Comparison of ENCODE assay signal across 9 cellular contexts in genomic region chr19:2602391-2603181, GRCh38.
A peak's percentile ranks its signal among the peaks of the same experiment; 100 is the strongest.
DNase-seq lines count a peak whose midpoint lies in the region; ATAC-seq and TF ChIP-seq lines count a peak whose summit lies in the region.
"Had no signal": no experiment of that assay in that cellular context is flagged by ENCODE, and none has a peak within 500 bp of the region (broad histone marks: within the 10 kb centered on the region; RNA-seq: fewer than 3 reads in every experiment).

No MANE protein-coding gene starts in this region.

- in situ Hi-C loops in astrocyte of the spinal cord (cut with HindIII; ENCODE audit: low sequenced_read_pairs): no loop called here

- TF ChIP-seq CTCF in astrocyte of the spinal cord (IDR thresholded peaks at IDR 0.05; ENCODE audit: low read depth, low read length): no peak
- TF ChIP-seq CTCF in retinal pigment epithelial cell (conservative IDR thresholded peaks at IDR 0.05; ENCODE audit: low read depth, low read length): peak; percentile 1

- no peak overlapping the region for H3K4me3 ChIP-seq in astrocyte of the spinal cord (ENCODE audit: low read depth, low read length)
- H3K4me3 ChIP-seq in retinal pigment epithelial cell (ENCODE audit: low read length): no peak overlapping the region

- peak; percentile 92 for DNase-seq in GM04503 (ENCODE audit: low read depth)
- DNase-seq in astrocyte of the spinal cord (ENCODE audit: low read depth, low spot score): peak; percentile 97
- DNase-seq in hypothalamus (lab: John Stamatoyannopoulos, UW): peak in 41 of 51 donors; percentile 24 to 84 (median 63)
- DNase-seq in retinal pigment epithelial cell (ENCODE audit: low read depth): no peak
- DNase-seq in activated CD4-positive, CD25-positive, alpha-beta regulatory T cell treated with anti-CD3 and anti-CD28 coated beads, Interleukin-2, amount 50 U/mL, for 72 hours: no peak
- DNase-seq in SHP77 treated with DMSO at 0.1 percent for 48 hours (lab: John Stamatoyannopoulos, UW): no peak

- ATAC-seq in GM19023 (IDR thresholded peaks at IDR 0.05; ENCODE audit: unreplicated experiment) (no peak), HG03175 (IDR thresholded peaks at IDR 0.05; ENCODE audit: unreplicated experiment) (no peak)
- ATAC-seq: HCT116 had no signal

Comparison
In these comparisons a context has a peak if more than half of its experiments do, and no peak if none do; other contexts are left out.
1. DNase-seq: peak in GM04503 (single experiment), astrocyte of the spinal cord (single experiment) and hypothalamus (41 of 51); none in retinal pigment epithelial cell (single experiment), activated CD4-positive, CD25-positive, alpha-beta regulatory T cell treated with anti-CD3 and anti-CD28 coated beads, Interleukin-2, amount 50 U/mL, for 72 hours (single experiment) and SHP77 treated with DMSO at 0.1 percent for 48 hours (single experiment).